Comparison of ENCODE assay signal across 30 cellular contexts in genomic region chr4:153068751-153069150, GRCh38.
"Had no signal": no experiment of that assay in that cellular context is flagged by ENCODE, and none has a peak within 500 bp of the region (broad histone marks: within the 10 kb centered on the region; RNA-seq: fewer than 3 reads in every experiment).

No MANE protein-coding gene starts in this region.

- H3K9me3 ChIP-seq: adrenal gland, body of pancreas, esophagus muscularis mucosa, gastroesophageal sphincter had no signal

- H3K27me3 ChIP-seq: adrenal gland, body of pancreas, esophagus muscularis mucosa, gastroesophageal sphincter had no signal

- H3K4me1 ChIP-seq: adrenal gland, body of pancreas, esophagus muscularis mucosa, gastroesophageal sphincter had no signal

- H3K36me3 ChIP-seq: adrenal gland, esophagus muscularis mucosa, gastroesophageal sphincter, WERI-Rb-1 had no signal

- DNase-seq: activated B cell treated with CpG ODN at 0.5 μM for 24 hours; activated CD4-positive, alpha-beta memory T cell treated with anti-CD3 and anti-CD28 coated beads for 36 hours; activated CD4-positive, alpha-beta T cell treated with anti-CD3 and anti-CD28 coated beads for 1 hour; activated CD4-positive, alpha-beta T cell treated with anti-CD3 and anti-CD28 coated beads for 4 hours; activated CD8-positive, alpha-beta memory T cell treated with anti-CD3 and anti-CD28 coated beads, Interleukin-2, amount 10 ng/mL, durations not matched to agents 7 days and 5 days; activated CD8-positive, alpha-beta memory T cell treated with anti-CD3 and anti-CD28 coated beads, Interleukin-2, amount 50 U/mL, for 4 hours; activated CD8-positive, alpha-beta T cell treated with anti-CD3 and anti-CD28 coated beads, Interleukin-2, amount 10 ng/mL, durations not matched to agents 7 days and 5 days; activated effector memory CD4-positive, alpha-beta T cell treated with anti-CD3 and anti-CD28 coated beads, Interleukin-2, amount 50 U/mL, for 16 hours; activated naive CD4-positive, alpha-beta T cell treated with anti-CD3 and anti-CD28 coated beads for 36 hours; activated naive CD8-positive, alpha-beta T cell treated with anti-CD3 and anti-CD28 coated beads for 36 hours; activated naive CD8-positive, alpha-beta T cell treated with anti-CD3 and anti-CD28 coated beads, Interleukin-2, amount 50 U/mL, for 24 hours; activated T-cell treated with anti-CD3 and anti-CD28 coated beads, Interleukin-2, amount 50 U/mL, for 1 hour; activated T-cell treated with anti-CD3 and anti-CD28 coated beads, Interleukin-2, amount 50 U/mL, for 48 hours; adrenal gland; amygdala; aorta; body of pancreas; caudate nucleus; cortex of kidney; dermis blood vessel endothelial cell; effector CD4-positive, alpha-beta T cell; effector memory CD8-positive, alpha-beta T cell; erythroblast; foreskin melanocyte; head of caudate nucleus; hippocampal formation; T1000; WERI-Rb-1 had no signal

- H3K4me3 ChIP-seq: adrenal gland, body of pancreas, esophagus muscularis mucosa, gastroesophageal sphincter had no signal

- ATAC-seq: activated CD8-positive, alpha-beta memory T cell treated with anti-CD3 and anti-CD28 coated beads, Interleukin-2, amount 10 ng/mL, durations not matched to agents 7 days and 5 days; activated CD8-positive, alpha-beta T cell treated with anti-CD3 and anti-CD28 coated beads, Interleukin-2, amount 10 ng/mL, durations not matched to agents 7 days and 5 days; activated naive CD8-positive, alpha-beta T cell treated with anti-CD3 and anti-CD28 coated beads, Interleukin-2, amount 50 U/mL, for 24 hours; body of pancreas; effector memory CD8-positive, alpha-beta T cell; gastroesophageal sphincter had no signal

- H3K27ac ChIP-seq: adrenal gland, body of pancreas, esophagus muscularis mucosa, gastroesophageal sphincter, WERI-Rb-1 had no signal
